Comparison of ENCODE assay signal across 1 cellular context in genomic region chr10:96339956-96340904, GRCh38.
TF ChIP-seq lines count a peak whose summit lies in the region.

No MANE protein-coding gene starts in this region.

TF ChIP-seq in K562, 482 proteins besides CTCF, POLR2A, EP300 and RAD21 (continued from another document):
- TF ChIP-seq CHD7 (IDR thresholded peaks at IDR 0.05; ENCODE audit: low read depth, low read length) (no peak), KLF16 (IDR thresholded peaks at IDR 0.05) (no peak), SMC3 (conservative IDR thresholded peaks at IDR 0.05; ENCODE audit: insufficient read depth, low read depth, low read length) (0 out of 2 replicates have a peak, but pooled peaks have one; percentile 29), MGA (IDR thresholded peaks at IDR 0.05) (no peak), E2F1 (CRISPR knock-in tag; IDR thresholded peaks at IDR 0.05) (no peak), ZNF165 (CRISPR knock-in tag; IDR thresholded peaks at IDR 0.05; ENCODE audit: borderline replicate concordance) (no peak), BRCA1 (IDR thresholded peaks at IDR 0.05) (no peak), BRCA1 (CRISPR knock-in tag; IDR thresholded peaks at IDR 0.05) (no peak), PREB (CRISPR knock-in tag; IDR thresholded peaks at IDR 0.05) (no peak), ZNF551 (CRISPR knock-in tag; IDR thresholded peaks at IDR 0.05) (no peak), STAG1 (CRISPR knock-in tag; IDR thresholded peaks at IDR 0.05; ENCODE audit: borderline replicate concordance) (no peak), XRCC3 (IDR thresholded peaks at IDR 0.05) (no peak), MXD1 (CRISPR knock-in tag; IDR thresholded peaks at IDR 0.05; ENCODE audit: borderline replicate concordance, poor library complexity, severe bottlenecking) (no peak)
